ENCODE assay signal across 2 cellular contexts in genomic region chr19:7971553-7972520, GRCh38.
TF ChIP-seq lines count a peak whose summit lies in the region.

No MANE protein-coding gene starts in this region.

TF ChIP-seq in GM23338, 12 proteins besides CTCF, POLR2A, EP300 and RAD21 (continued from another document):
- no peak for TF ChIP-seq ZNF462 (CRISPR knock-in tag; IDR thresholded peaks at IDR 0.05)
- no peak for TF ChIP-seq REST (IDR thresholded peaks at IDR 0.05; ENCODE audit: unreplicated experiment)
- no peak for TF ChIP-seq ETS1 (IDR thresholded peaks at IDR 0.05)
- TF ChIP-seq EZH2phosphoT487 (IDR thresholded peaks at IDR 0.05; ENCODE audit: unreplicated experiment): no peak
- no peak for TF ChIP-seq STAT1 (IDR thresholded peaks at IDR 0.05; ENCODE audit: unreplicated experiment)
- TF ChIP-seq ZNF331 (CRISPR knock-in tag; IDR thresholded peaks at IDR 0.05; ENCODE audit: low read depth): no peak
- TF ChIP-seq NANOG (IDR thresholded peaks at IDR 0.05; ENCODE audit: borderline replicate concordance): no peak

TF ChIP-seq in WTC11, 78 proteins besides CTCF, POLR2A, EP300 and RAD21 (continued from another document):
- TF ChIP-seq AFF4 (CRISPR knock-in tag; IDR thresholded peaks at IDR 0.05; ENCODE audit: borderline replicate concordance) (no peak), FOXJ3 (CRISPR knock-in tag; IDR thresholded peaks at IDR 0.05; ENCODE audit: borderline replicate concordance) (no peak), ZNF232 (CRISPR knock-in tag; IDR thresholded peaks at IDR 0.05) (no peak), SMAD3 (CRISPR knock-in tag; IDR thresholded peaks at IDR 0.05; ENCODE audit: borderline replicate concordance) (no peak), TEAD4 (CRISPR knock-in tag; IDR thresholded peaks at IDR 0.05) (no peak), CREM (CRISPR knock-in tag; IDR thresholded peaks at IDR 0.05) (no peak)
